ENCODE assay signal across 1 cellular context in the genomic region with DNA sequence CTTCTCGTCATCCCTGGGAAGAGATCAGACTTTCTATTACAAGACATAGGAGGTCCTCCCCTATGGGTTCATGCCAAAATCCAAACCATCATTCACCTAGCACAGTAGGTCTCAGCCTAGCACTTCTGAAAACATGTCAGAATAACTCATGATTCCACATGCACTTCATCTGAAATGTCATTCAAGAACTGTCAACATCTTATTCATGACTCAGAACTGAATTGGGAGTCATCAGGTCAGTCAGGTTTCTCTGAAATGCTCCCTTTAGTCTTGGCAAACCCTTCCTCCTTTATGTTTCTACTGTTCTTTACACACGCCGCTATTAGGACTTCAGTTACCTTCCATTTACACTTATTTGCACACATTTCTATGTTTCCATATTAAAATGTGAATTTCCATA.
A peak's percentile ranks its signal among the peaks of the same experiment; 100 is the strongest.
TF ChIP-seq lines count a peak whose summit lies in the region.

No MANE protein-coding gene starts in this region.

TF ChIP-seq in K562, 482 proteins besides CTCF, POLR2A, EP300 and RAD21 (continued from another document and continues in another):
- TF ChIP-seq NFRKB (IDR thresholded peaks at IDR 0.05; ENCODE audit: low read depth) (0 out of 2 replicates have a peak, but pooled peaks have one; percentile 50), POLR3G (IDR thresholded peaks at IDR 0.05; ENCODE audit: extremely low read depth, insufficient read length, insufficient replicate concordance) (no peak), MEF2D (tag; conservative IDR thresholded peaks at IDR 0.05; ENCODE audit: low read depth) (no peak), ZNF354B (CRISPR knock-in tag; IDR thresholded peaks at IDR 0.05) (no peak), ZFPM2 (CRISPR knock-in tag; IDR thresholded peaks at IDR 0.05) (no peak), PHF20 (IDR thresholded peaks at IDR 0.05; ENCODE audit: partially characterized antibody) (no peak), ZFP36 (IDR thresholded peaks at IDR 0.05; ENCODE audit: low read depth, low read length, partially characterized antibody) (no peak), EHMT2 (IDR thresholded peaks at IDR 0.05) (peak; percentile 64; the same call in 1 of the 2 replicates), ZNF347 (CRISPR knock-in tag; IDR thresholded peaks at IDR 0.05; ENCODE audit: low read depth) (no peak), RNF2 (IDR thresholded peaks at IDR 0.05) (no peak; the same call in 1 of the 2 replicates), NFE2 (IDR thresholded peaks at IDR 0.05; ENCODE audit: low read depth) (peak; percentile 56; the same call in 1 of the 2 replicates), POLR2B (IDR thresholded peaks at IDR 0.05; ENCODE audit: low read depth, partially characterized antibody) (peak; percentile 32), FOXA3 (CRISPR knock-in tag; conservative IDR thresholded peaks at IDR 0.05 in 1 of 2, IDR thresholded peaks at IDR 0.05 in 1 of 2) (peak in 1 of 2 experiments; percentile 46; a peak in 1 of 4 replicates), NCOA6 (IDR thresholded peaks at IDR 0.05) (no peak), PCBP1 (IDR thresholded peaks at IDR 0.05; ENCODE audit: low read depth, low read length, poor library complexity, severe bottlenecking) (no peak), ZNF316 (IDR thresholded peaks at IDR 0.05) (0 out of 2 replicates have a peak, but pooled peaks have one; percentile 26), KAT2B (IDR thresholded peaks at IDR 0.05; ENCODE audit: low read depth, low read length) (no peak), ZBTB8A (IDR thresholded peaks at IDR 0.05; ENCODE audit: partially characterized antibody) (no peak), NFATC3 (IDR thresholded peaks at IDR 0.05) (no peak), TEAD4 (IDR thresholded peaks at IDR 0.05; ENCODE audit: low read length) (peak; percentile 46; the same call in 1 of the 2 replicates), TEAD4 (CRISPR knock-in tag; IDR thresholded peaks at IDR 0.05; ENCODE audit: borderline replicate concordance) (no peak), HDAC1 (IDR thresholded peaks at IDR 0.05) (peak in 1 of 2 experiments; percentile 59; a peak in 1 of 4 replicates), PRPF4 (IDR thresholded peaks at IDR 0.05; ENCODE audit: insufficient read depth, low read depth, low read length, poor library complexity, severe bottlenecking) (no peak), CREM (IDR thresholded peaks at IDR 0.05; ENCODE audit: low read depth) (peak; percentile 23; the same call in 1 of the 2 replicates), RB1 (IDR thresholded peaks at IDR 0.05; ENCODE audit: low read depth) (no peak), RCOR1 (IDR thresholded peaks at IDR 0.05; ENCODE audit: borderline replicate concordance in 1 of 2, low read depth in 2 of 2, low read length in 2 of 2) (peak in 1 of 2 experiments; percentile 23; a peak in 1 of 4 replicates), ZNF445 (CRISPR knock-in tag; IDR thresholded peaks at IDR 0.05; ENCODE audit: low read depth) (no peak), FOXK2 (conservative IDR thresholded peaks at IDR 0.05 in 1 of 2, IDR thresholded peaks at IDR 0.05 in 1 of 2; ENCODE audit: low read depth in 2 of 2) (0 out of 4 replicates have a peak, but pooled peaks of 1 of the 2 experiments have one; percentile 32), RBM25 (IDR thresholded peaks at IDR 0.05; ENCODE audit: low read depth, low read length, severe bottlenecking) (no peak), ZNF75A (CRISPR knock-in tag; IDR thresholded peaks at IDR 0.05) (no peak), CBX3 (IDR thresholded peaks at IDR 0.05; ENCODE audit: borderline replicate concordance in 1 of 2, low read length in 2 of 2) (0 out of 3 replicates have a peak, but pooled peaks of 1 of the 2 experiments have one; percentile 60), MIER1 (IDR thresholded peaks at IDR 0.05; ENCODE audit: low read depth) (no peak), SMARCA4 (IDR thresholded peaks at IDR 0.05) (peak; percentile 75), ZNF197 (CRISPR knock-in tag; IDR thresholded peaks at IDR 0.05; ENCODE audit: low read depth) (no peak), TSC22D4 (tag; IDR thresholded peaks at IDR 0.05) (no peak), FOSL1 (tag; conservative IDR thresholded peaks at IDR 0.05) (peak; percentile 82), POU5F1 (IDR thresholded peaks at IDR 0.05; ENCODE audit: borderline replicate concordance, low read depth, low read length, partially characterized antibody) (no peak)
- TF ChIP-seq, protein P1, sequence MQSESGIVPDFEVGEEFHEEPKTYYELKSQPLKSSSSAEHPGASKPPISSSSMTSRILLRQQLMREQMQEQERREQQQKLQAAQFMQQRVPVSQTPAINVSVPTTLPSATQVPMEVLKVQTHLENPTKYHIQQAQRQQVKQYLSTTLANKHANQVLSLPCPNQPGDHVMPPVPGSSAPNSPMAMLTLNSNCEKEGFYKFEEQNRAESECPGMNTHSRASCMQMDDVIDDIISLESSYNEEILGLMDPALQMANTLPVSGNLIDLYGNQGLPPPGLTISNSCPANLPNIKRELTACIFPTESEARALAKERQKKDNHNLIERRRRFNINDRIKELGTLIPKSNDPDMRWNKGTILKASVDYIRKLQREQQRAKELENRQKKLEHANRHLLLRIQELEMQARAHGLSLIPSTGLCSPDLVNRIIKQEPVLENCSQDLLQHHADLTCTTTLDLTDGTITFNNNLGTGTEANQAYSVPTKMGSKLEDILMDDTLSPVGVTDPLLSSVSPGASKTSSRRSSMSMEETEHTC (IDR thresholded peaks at IDR 0.05): no peak
- TF ChIP-seq, protein P2, sequence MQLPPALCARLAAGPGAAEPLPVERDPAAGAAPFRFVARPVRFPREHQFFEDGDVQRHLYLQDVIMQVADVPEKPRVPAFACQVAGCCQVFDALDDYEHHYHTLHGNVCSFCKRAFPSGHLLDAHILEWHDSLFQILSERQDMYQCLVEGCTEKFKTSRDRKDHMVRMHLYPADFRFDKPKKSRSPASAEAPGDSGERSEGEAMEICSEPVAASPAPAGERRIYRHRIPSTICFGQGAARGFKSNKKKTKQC (CRISPR knock-in tag; IDR thresholded peaks at IDR 0.05): no peak
- TF ChIP-seq, protein P3, sequence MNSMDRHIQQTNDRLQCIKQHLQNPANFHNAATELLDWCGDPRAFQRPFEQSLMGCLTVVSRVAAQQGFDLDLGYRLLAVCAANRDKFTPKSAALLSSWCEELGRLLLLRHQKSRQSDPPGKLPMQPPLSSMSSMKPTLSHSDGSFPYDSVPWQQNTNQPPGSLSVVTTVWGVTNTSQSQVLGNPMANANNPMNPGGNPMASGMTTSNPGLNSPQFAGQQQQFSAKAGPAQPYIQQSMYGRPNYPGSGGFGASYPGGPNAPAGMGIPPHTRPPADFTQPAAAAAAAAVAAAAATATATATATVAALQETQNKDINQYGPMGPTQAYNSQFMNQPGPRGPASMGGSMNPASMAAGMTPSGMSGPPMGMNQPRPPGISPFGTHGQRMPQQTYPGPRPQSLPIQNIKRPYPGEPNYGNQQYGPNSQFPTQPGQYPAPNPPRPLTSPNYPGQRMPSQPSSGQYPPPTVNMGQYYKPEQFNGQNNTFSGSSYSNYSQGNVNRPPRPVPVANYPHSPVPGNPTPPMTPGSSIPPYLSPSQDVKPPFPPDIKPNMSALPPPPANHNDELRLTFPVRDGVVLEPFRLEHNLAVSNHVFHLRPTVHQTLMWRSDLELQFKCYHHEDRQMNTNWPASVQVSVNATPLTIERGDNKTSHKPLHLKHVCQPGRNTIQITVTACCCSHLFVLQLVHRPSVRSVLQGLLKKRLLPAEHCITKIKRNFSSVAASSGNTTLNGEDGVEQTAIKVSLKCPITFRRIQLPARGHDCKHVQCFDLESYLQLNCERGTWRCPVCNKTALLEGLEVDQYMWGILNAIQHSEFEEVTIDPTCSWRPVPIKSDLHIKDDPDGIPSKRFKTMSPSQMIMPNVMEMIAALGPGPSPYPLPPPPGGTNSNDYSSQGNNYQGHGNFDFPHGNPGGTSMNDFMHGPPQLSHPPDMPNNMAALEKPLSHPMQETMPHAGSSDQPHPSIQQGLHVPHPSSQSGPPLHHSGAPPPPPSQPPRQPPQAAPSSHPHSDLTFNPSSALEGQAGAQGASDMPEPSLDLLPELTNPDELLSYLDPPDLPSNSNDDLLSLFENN (IDR thresholded peaks at IDR 0.05; ENCODE audit: low read depth in 2 of 2, low read length in 2 of 2): no peak
- TF ChIP-seq, protein P4, sequence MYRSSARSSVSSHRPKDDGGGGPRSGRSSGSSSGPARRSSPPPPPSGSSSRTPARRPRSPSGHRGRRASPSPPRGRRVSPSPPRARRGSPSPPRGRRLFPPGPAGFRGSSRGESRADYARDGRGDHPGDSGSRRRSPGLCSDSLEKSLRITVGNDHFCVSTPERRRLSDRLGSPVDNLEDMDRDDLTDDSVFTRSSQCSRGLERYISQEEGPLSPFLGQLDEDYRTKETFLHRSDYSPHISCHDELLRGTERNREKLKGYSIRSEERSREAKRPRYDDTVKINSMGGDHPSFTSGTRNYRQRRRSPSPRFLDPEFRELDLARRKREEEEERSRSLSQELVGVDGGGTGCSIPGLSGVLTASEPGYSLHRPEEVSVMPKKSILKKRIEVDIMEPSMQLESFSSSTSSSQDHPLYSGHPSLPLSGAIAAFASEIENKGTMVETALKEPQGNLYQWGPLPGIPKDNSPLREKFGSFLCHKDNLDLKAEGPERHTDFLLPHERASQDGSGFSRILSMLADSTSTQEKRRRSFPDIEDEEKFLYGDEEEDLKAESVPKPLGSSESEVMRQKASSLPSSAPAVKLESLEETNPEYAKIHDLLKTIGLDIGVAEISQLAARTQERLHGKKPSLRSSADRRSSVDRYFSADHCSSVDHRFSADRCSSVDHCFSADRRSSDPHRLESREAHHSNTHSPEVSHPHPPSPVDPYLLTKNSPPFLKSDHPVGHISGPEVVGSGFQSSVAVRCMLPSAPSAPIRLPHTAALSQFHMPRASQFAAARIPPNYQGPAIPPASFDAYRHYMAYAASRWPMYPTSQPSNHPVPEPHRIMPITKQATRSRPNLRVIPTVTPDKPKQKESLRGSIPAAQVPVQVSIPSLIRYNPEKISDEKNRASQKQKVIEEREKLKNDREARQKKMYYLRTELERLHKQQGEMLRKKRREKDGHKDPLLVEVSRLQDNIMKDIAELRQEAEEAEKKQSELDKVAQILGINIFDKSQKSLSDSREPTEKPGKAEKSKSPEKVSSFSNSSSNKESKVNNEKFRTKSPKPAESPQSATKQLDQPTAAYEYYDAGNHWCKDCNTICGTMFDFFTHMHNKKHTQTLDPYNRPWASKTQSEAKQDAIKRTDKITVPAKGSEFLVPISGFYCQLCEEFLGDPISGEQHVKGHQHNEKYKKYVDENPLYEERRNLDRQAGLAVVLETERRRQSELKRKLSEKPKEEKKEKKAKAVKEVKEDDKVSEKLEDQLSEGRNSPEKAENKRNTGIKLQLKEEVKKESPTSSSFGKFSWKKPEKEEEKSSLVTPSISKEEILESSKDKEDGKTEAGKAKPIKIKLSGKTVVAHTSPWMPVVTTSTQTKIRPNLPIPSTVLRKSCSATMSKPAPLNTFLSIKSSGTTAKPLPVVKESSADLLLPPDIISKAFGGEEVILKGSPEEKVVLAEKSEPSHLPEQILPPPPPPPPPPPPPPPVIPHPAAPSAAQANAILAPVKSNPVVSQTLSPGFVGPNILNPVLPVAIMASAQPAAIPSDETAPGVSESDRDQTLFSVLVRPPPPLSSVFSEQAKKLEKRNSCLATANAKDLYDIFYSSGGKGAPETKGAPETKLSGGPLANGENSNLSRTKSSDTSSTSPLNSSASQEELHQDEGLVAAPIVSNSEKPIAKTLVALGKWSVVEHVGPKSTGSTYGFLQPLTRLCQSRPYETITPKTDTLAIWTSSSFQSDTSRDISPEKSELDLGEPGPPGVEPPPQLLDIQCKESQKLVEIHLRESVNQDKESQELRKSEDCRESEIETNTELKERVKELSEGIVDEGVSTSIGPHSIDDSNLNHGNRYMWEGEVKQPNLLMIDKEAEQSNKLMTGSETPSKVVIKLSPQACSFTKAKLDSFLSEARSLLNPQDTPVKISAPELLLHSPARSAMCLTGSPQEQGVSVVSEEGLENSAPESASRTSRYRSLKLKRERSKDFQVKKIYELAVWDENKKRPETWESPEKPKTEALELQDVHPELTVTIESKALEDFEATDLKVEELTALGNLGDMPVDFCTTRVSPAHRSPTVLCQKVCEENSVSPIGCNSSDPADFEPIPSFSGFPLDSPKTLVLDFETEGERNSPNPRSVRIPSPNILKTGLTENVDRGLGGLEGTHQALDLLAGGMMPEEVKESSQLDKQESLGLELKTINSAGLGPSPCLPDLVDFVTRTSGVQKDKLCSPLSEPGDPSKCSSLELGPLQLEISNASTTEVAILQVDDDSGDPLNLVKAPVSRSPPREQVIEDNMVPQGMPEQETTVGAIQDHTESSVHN (IDR thresholded peaks at IDR 0.05; ENCODE audit: borderline replicate concordance in 1 of 2, low read depth in 1 of 2): 0 out of 4 replicates have a peak, but pooled peaks of 1 of the 2 experiments have one; percentile 30
- TF ChIP-seq, protein P5, sequence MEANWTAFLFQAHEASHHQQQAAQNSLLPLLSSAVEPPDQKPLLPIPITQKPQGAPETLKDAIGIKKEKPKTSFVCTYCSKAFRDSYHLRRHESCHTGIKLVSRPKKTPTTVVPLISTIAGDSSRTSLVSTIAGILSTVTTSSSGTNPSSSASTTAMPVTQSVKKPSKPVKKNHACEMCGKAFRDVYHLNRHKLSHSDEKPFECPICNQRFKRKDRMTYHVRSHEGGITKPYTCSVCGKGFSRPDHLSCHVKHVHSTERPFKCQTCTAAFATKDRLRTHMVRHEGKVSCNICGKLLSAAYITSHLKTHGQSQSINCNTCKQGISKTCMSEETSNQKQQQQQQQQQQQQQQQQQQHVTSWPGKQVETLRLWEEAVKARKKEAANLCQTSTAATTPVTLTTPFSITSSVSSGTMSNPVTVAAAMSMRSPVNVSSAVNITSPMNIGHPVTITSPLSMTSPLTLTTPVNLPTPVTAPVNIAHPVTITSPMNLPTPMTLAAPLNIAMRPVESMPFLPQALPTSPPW (CRISPR knock-in tag; IDR thresholded peaks at IDR 0.05): no peak
- TF ChIP-seq, protein P6, sequence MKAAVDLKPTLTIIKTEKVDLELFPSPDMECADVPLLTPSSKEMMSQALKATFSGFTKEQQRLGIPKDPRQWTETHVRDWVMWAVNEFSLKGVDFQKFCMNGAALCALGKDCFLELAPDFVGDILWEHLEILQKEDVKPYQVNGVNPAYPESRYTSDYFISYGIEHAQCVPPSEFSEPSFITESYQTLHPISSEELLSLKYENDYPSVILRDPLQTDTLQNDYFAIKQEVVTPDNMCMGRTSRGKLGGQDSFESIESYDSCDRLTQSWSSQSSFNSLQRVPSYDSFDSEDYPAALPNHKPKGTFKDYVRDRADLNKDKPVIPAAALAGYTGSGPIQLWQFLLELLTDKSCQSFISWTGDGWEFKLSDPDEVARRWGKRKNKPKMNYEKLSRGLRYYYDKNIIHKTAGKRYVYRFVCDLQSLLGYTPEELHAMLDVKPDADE (conservative IDR thresholded peaks at IDR 0.05; ENCODE audit: control insufficient read depth, low read depth, low read length): no peak
- TF ChIP-seq, protein P7, sequence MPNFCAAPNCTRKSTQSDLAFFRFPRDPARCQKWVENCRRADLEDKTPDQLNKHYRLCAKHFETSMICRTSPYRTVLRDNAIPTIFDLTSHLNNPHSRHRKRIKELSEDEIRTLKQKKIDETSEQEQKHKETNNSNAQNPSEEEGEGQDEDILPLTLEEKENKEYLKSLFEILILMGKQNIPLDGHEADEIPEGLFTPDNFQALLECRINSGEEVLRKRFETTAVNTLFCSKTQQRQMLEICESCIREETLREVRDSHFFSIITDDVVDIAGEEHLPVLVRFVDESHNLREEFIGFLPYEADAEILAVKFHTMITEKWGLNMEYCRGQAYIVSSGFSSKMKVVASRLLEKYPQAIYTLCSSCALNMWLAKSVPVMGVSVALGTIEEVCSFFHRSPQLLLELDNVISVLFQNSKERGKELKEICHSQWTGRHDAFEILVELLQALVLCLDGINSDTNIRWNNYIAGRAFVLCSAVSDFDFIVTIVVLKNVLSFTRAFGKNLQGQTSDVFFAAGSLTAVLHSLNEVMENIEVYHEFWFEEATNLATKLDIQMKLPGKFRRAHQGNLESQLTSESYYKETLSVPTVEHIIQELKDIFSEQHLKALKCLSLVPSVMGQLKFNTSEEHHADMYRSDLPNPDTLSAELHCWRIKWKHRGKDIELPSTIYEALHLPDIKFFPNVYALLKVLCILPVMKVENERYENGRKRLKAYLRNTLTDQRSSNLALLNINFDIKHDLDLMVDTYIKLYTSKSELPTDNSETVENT (CRISPR knock-in tag; IDR thresholded peaks at IDR 0.05): no peak
